In the genomic region with DNA sequence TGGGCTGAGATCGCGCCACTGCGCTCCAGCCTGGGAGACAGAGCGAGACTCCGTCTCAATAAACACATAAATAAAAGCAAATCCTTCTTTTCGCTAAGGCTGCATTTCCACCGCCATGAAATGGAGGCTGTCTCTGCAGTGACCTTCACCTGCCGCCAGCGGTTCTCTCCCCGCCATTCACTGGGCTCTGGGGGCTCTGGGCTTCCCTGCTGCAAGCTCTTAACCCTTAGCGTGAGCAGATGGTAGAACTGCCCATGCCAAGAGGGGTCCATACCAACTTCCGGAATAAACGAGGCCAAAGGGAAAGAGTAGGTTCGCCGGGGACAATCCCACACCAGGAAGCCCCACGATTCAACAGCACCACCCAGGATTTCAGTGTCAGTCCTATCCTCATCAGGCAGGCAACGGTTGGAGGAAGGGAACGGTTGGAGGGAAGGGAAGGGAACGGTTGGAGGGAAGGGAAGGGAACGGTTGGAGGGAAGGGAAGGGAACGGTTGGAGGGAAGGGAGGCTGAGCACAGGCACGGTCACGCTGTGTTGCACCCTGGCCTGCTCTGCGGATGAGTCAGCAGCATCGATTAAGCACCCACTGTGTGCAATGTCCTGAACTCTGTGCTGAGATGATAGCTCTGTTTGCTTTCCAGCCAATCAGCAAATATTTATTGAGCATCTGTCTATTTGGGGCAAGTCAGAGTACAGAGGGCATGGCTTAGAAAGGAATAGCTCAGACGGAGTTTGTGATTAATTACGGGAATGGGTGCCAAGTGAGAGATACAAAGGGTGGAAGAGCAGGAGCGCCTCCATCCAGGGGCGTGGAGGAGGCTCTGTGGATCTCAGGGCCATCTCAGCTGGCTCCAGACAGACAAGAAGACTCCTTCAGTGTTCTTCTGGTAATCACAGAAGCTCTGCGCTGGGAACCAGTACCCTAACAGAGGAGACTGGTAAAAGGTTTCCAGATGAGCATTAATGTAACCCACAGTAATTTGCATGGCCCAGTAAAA, we compare ENCODE assay signal across 15 cellular contexts.
"Had no signal": no experiment of that assay in that cellular context is flagged by ENCODE, and none has a peak within 500 bp of the region (broad histone marks: within the 10 kb centered on the region; RNA-seq: fewer than 3 reads in every experiment).

No MANE protein-coding gene starts in this region.

- H3K4me3 ChIP-seq: esophagus muscularis mucosa, prostate gland, suprapubic skin, upper lobe of left lung had no signal

- H3K9me3 ChIP-seq: esophagus muscularis mucosa, prostate gland, suprapubic skin, upper lobe of left lung had no signal

- H3K4me1 ChIP-seq: prostate gland, upper lobe of left lung had no signal

- H3K27ac ChIP-seq: esophagus muscularis mucosa, prostate gland, suprapubic skin, upper lobe of left lung had no signal

- H3K36me3 ChIP-seq: esophagus muscularis mucosa, prostate gland, suprapubic skin, upper lobe of left lung had no signal

- ATAC-seq: activated CD4-positive, CD25-positive, alpha-beta regulatory T cell treated with anti-CD3 and anti-CD28 coated beads, Interleukin-2, amount 50 U/mL, for 24 hours; activated T-cell treated with anti-CD3 and anti-CD28 coated beads, Interleukin-2, amount 50 U/mL, for 4 hours; sciatic nerve; stimulated activated naive CD8-positive, alpha-beta T cell treated with anti-CD3 and anti-CD28 coated beads, Interleukin-15, Interleukin-2, amounts not matched to agents 100 U/mL and 50 U/mL, for 24 hours had no signal

- H3K27me3 ChIP-seq: esophagus muscularis mucosa, suprapubic skin, upper lobe of left lung had no signal

- DNase-seq: activated CD4-positive, alpha-beta T cell treated with anti-CD3 and anti-CD28 coated beads, Interleukin-2, amount 50 U/mL, for 4 hours; activated gamma-delta T cell; activated T-cell treated with anti-CD3 and anti-CD28 coated beads, Interleukin-2, amount 50 U/mL, for 4 hours; aorta; glutamatergic neuron; mesendoderm; stimulated activated CD4-positive, alpha-beta T cell treated with anti-CD3 and anti-CD28 coated beads, Interleukin-12 subunit alpha, Interleukin-12 subunit beta, amount 100 ng/mL, for 4 hours; stimulated activated CD4-positive, alpha-beta T cell treated with anti-CD3 and anti-CD28 coated beads, Interleukin-2, amount 100 ng/mL, for 48 hours; stimulated activated naive CD8-positive, alpha-beta T cell treated with anti-CD3 and anti-CD28 coated beads, Interleukin-15, Interleukin-2, amounts not matched to agents 100 U/mL and 50 U/mL, for 24 hours had no signal
